ENCODE assay signal across 10 cellular contexts in genomic region chr18:3401669-3402620, GRCh38. TPM values are rescaled to one million over a fixed set of nuclear protein-coding genes. Genes with fewer than 3 reads are reported as not detected.
A peak's percentile ranks its signal among the peaks of the same experiment; 100 is the strongest.
DNase-seq lines count a peak whose midpoint lies in the region; ATAC-seq, FAIRE-seq and TF ChIP-seq lines count a peak whose summit lies in the region.
"Had no signal": no experiment of that assay in that cellular context is flagged by ENCODE, and none has a peak within 500 bp of the region (broad histone marks: within the 10 kb centered on the region; RNA-seq: fewer than 3 reads in every experiment).

No MANE protein-coding gene starts in this region.

- peak; percentile 94 for ATAC-seq in GM18517 (IDR thresholded peaks at IDR 0.05; ENCODE audit: unreplicated experiment)
- peak; percentile 90 for ATAC-seq in GM21526 (IDR thresholded peaks at IDR 0.05; ENCODE audit: low FRiP score, unreplicated experiment)
- ATAC-seq in HG03159 (IDR thresholded peaks at IDR 0.05; ENCODE audit: unreplicated experiment): peak; percentile 90
- peak; percentile 20 for ATAC-seq in esophagus mucosa
- no peak for ATAC-seq in SK-N-SH treated with all-trans-retinoic acid at 6 μM for 48 hours

- no peak for FAIRE-seq in HTR-8/SVneo (lab: Jason Lieb, UNC)

- DNase-seq in HTR-8/SVneo (ENCODE audit: insufficient read length, low spot score): no peak
- DNase-seq in Ammon's horn (ENCODE audit: low spot score): no peak
- no peak for DNase-seq in hepatic stellate cell (ENCODE audit: low spot score)
- DNase-seq: DND-41, NCI-H446 treated with DMSO at 0.1 percent for 48 hours had no signal

TF ChIP-seq in SK-N-SH treated with all-trans-retinoic acid at 6 μM for 48 hours, 23 proteins besides CTCF, POLR2A, EP300 and RAD21:
- TF ChIP-seq RARB (CRISPR knock-in tag; IDR thresholded peaks at IDR 0.05): no peak
- no peak for TF ChIP-seq PPARA (CRISPR knock-in tag; IDR thresholded peaks at IDR 0.05; ENCODE audit: borderline replicate concordance)
- no peak for TF ChIP-seq OSR1 (CRISPR knock-in tag; IDR thresholded peaks at IDR 0.05)
- TF ChIP-seq POU6F1 (CRISPR knock-in tag; IDR thresholded peaks at IDR 0.05; ENCODE audit: borderline replicate concordance, low read depth): no peak
- TF ChIP-seq ISL1 (CRISPR knock-in tag; IDR thresholded peaks at IDR 0.05): no peak
- TF ChIP-seq ZNF8 (CRISPR knock-in tag; IDR thresholded peaks at IDR 0.05): no peak
- no peak for TF ChIP-seq TSHZ2 (CRISPR knock-in tag; IDR thresholded peaks at IDR 0.05)
- TF ChIP-seq ARNTL (CRISPR knock-in tag; IDR thresholded peaks at IDR 0.05; ENCODE audit: borderline replicate concordance, low read depth): no peak
- TF ChIP-seq BACH2 (CRISPR knock-in tag; IDR thresholded peaks at IDR 0.05; ENCODE audit: borderline replicate concordance): no peak
- TF ChIP-seq CREB5 (CRISPR knock-in tag; IDR thresholded peaks at IDR 0.05; ENCODE audit: low read depth): no peak
- TF ChIP-seq GLIS3 (CRISPR knock-in tag; IDR thresholded peaks at IDR 0.05): no peak

RNA-seq across cellular contexts. Expression of gene TGIF1, which starts 48.0 kb away (rescaled TPM):
- 22.4 TPM for total RNA-seq in esophagus mucosa
